ENCODE assay signal across 18 cellular contexts in genomic region chr18:41331661-41332060, GRCh38.
DNase-seq lines count a peak whose midpoint lies in the region; ATAC-seq, FAIRE-seq and TF ChIP-seq lines count a peak whose summit lies in the region.
"Had no signal": no experiment of that assay in that cellular context is flagged by ENCODE, and none has a peak within 500 bp of the region (broad histone marks: within the 10 kb centered on the region; RNA-seq: fewer than 3 reads in every experiment).

No MANE protein-coding gene starts in this region.

- H3K4me3 Mint-ChIP-seq in WTC11 = no peak overlapping the region
- H3K4me3 Mint-ChIP-seq: CD4-positive, alpha-beta memory T cell; HFFc6 had no signal

- peaks cover 10% of the 10 kb centered on the region for H3K4me1 Mint-ChIP-seq in WTC11
- H3K4me1 Mint-ChIP-seq: CD4-positive, alpha-beta memory T cell had no signal

- H3K36me3 Mint-ChIP-seq in WTC11 = peaks cover 28% of the 10 kb centered on the region
- H3K36me3 Mint-ChIP-seq: CD4-positive, alpha-beta memory T cell had no signal

- no peak overlapping the region for H3K4me3 ChIP-seq in kidney (ENCODE audit: low read length in 2 of 2)
- H3K4me3 ChIP-seq: HAP-1 had no signal

- POLR2A ChIA-PET in WTC11 (lab: Charles Lee) = no interaction called here

- H3K27ac ChIP-seq in kidney (ENCODE audit: low read depth in 2 of 2, low read length in 2 of 2) = no peak overlapping the region

- H3K9me3 Mint-ChIP-seq in WTC11 = peaks cover 24% of the 10 kb centered on the region

- no peaks in the 10 kb centered on the region for H3K4me1 ChIP-seq in kidney (ENCODE audit: control insufficient read depth in 1 of 2, insufficient read depth in 1 of 2, low read depth in 1 of 2, low read length in 2 of 2)

- peak; percentile 76 for FAIRE-seq in G401.6 (lab: Jason Lieb, UNC)
- peak; percentile 30 for FAIRE-seq in kidney (lab: Jason Lieb, UNC)
- FAIRE-seq: H54 had no signal

- no peaks in the 10 kb centered on the region for H3K36me3 ChIP-seq in kidney (ENCODE audit: control insufficient read depth in 1 of 2, insufficient read depth in 2 of 2, low read length in 2 of 2)
- H3K36me3 ChIP-seq: HAP-1 had no signal

- intact Hi-C loops in kidney (cut with DNase I) = no loop called here

- no peaks in the 10 kb centered on the region; the same call in 1 of the 2 replicates for H3K27me3 Mint-ChIP-seq in WTC11 (ENCODE audit: low read depth)
- H3K27me3 Mint-ChIP-seq: CD4-positive, alpha-beta memory T cell had no signal

- no peak overlapping the region for H3K27ac Mint-ChIP-seq in WTC11
- H3K27ac Mint-ChIP-seq: CD4-positive, alpha-beta memory T cell; HFFc6 had no signal

- ATAC-seq in WTC11 = no peak
- ATAC-seq in HG03442 (IDR thresholded peaks at IDR 0.05; ENCODE audit: unreplicated experiment) = no peak
- no peak for ATAC-seq in GM21723 (IDR thresholded peaks at IDR 0.05; ENCODE audit: unreplicated experiment)
- no peak for ATAC-seq in GM19035 (IDR thresholded peaks at IDR 0.05; ENCODE audit: unreplicated experiment)

- no peaks in the 10 kb centered on the region for H3K9me3 ChIP-seq in kidney (ENCODE audit: control insufficient read depth in 1 of 2, low read length in 2 of 2)

- no peak overlapping the region for H3K9ac ChIP-seq in kidney (ENCODE audit: low read length in 2 of 2)

- DNase-seq in WTC11 (ENCODE audit: low spot score) = no peak
- no peak for DNase-seq in kidney
- DNase-seq in stimulated activated naive CD4-positive, alpha-beta T cell treated with Interleukin-2 at 50 U/mL for 16 hours (lab: John Stamatoyannopoulos, UW) = no peak
- DNase-seq: 8988T; C1 segment of cervical spinal cord; Calu3; CD4-positive, alpha-beta memory T cell; COR-L47; DMS53; DMS79 treated with DMSO at 0.1 percent for 48 hours; GOT3; HFFc6 had no signal

- TF ChIP-seq CTCF in WTC11 (IDR thresholded peaks at IDR 0.05) (no peak), kidney (IDR thresholded peaks at IDR 0.05; ENCODE audit: borderline replicate concordance, extremely low read depth, insufficient read depth) (no peak)

- CTCF ChIA-PET in WTC11 (lab: Charles Lee) = no interaction called here

TF ChIP-seq in WTC11, 78 proteins besides CTCF, POLR2A, EP300 and RAD21:
- TF ChIP-seq TEAD4 (CRISPR knock-in tag; IDR thresholded peaks at IDR 0.05) = no peak
- TF ChIP-seq HMGA2 (CRISPR knock-in tag; IDR thresholded peaks at IDR 0.05) = peak; percentile 96
TF ChIP-seq in WTC11: peak in this region for 1.
